Comparison of ENCODE assay signal across 28 cellular contexts in the genomic region with DNA sequence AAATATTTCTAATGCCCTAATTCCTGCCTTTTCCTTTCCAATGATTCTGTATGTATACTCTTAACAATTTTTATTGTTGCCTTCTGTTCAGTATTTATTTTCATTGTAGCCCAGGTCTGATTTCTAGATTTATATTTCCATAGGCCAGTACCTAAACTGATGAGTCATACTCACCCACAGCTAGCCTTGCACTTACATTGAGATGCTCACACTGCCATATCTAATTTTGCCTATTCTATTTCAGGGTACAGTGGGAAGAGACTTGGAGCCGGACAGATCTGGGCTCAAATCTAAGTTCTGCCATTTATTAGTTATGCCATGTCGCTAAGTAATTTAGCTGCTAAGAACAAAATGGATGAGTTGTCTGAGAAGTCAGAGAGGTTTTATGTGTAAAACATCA.
DNase-seq lines count a peak whose midpoint lies in the region; ATAC-seq and TF ChIP-seq lines count a peak whose summit lies in the region.
"Had no signal": no experiment of that assay in that cellular context is flagged by ENCODE, and none has a peak within 500 bp of the region (broad histone marks: within the 10 kb centered on the region; RNA-seq: fewer than 3 reads in every experiment).

No MANE protein-coding gene starts in this region.

- peaks cover 7% of the 10 kb centered on the region for H3K36me3 Mint-ChIP-seq in mesothelial cell of epicardium

- no peaks in the 10 kb centered on the region for H3K36me3 ChIP-seq in body of pancreas (replicated peaks in 1 of 2; ENCODE audit: insufficient read depth in 1 of 2, low read depth in 2 of 2)
- no peaks in the 10 kb centered on the region for H3K36me3 ChIP-seq in lower lobe of right lung
- H3K36me3 ChIP-seq: Peyer's patch, thyroid gland had no signal

- no peaks in the 10 kb centered on the region for H3K27me3 Mint-ChIP-seq in mesothelial cell of epicardium (ENCODE audit: low read depth)
- H3K27me3 Mint-ChIP-seq: activated naive CD8-positive, alpha-beta T cell treated with anti-CD3 and anti-CD28 coated beads, Interleukin-2, amount 10 ng/mL, durations not matched to agents 7 days and 5 days; stimulated activated memory B cell treated with anti-CD40 and anti-IgM and Interleukin-4, amounts not matched to agents 10 μg/mL and 1 μg/mL and 100 μg/mL, for 72 hours had no signal

- ATAC-seq in body of pancreas (no peak), lower lobe of right lung (no peak)
- ATAC-seq: foreskin keratinocyte; left ventricle myocardium superior; mucosa of descending colon; stimulated activated memory B cell treated with anti-CD40 and anti-IgM and Interleukin-4, amounts not matched to agents 10 μg/mL and 1 μg/mL and 100 μg/mL, for 72 hours had no signal

- no peaks in the 10 kb centered on the region for H3K27me3 ChIP-seq in dorsolateral prefrontal cortex
- no peaks in the 10 kb centered on the region for H3K27me3 ChIP-seq in body of pancreas
- H3K27me3 ChIP-seq in lower lobe of right lung (ENCODE audit: low read depth): no peaks in the 10 kb centered on the region
- H3K27me3 ChIP-seq: foreskin keratinocyte, hepatocyte, Peyer's patch, thyroid gland had no signal

- TF ChIP-seq CTCF in dorsolateral prefrontal cortex (IDR thresholded peaks at IDR 0.05 in 54 of 56, conservative IDR thresholded peaks at IDR 0.05 in 2 of 56; ENCODE audit: low read depth in 1 of 56, partially characterized antibody in 56 of 56) (no peak), mesothelial cell of epicardium (IDR thresholded peaks at IDR 0.05; ENCODE audit: unreplicated experiment) (no peak), body of pancreas (IDR thresholded peaks at IDR 0.05) (no peak), lower lobe of right lung (IDR thresholded peaks at IDR 0.05) (no peak)

- intact Hi-C loops in dorsolateral prefrontal cortex (cut with DNase I): no loop called here
- intact Hi-C loops in body of pancreas (cut with DNase I): no loop called here
- intact Hi-C loops in lower lobe of right lung (cut with DNase I): no loop called here

- H3K4me1 ChIP-seq in body of pancreas: peaks cover 10% of the 10 kb centered on the region
- H3K4me1 ChIP-seq in lower lobe of right lung: no peaks in the 10 kb centered on the region
- H3K4me1 ChIP-seq: foreskin keratinocyte, thyroid gland had no signal

- H3K9me3 ChIP-seq in body of pancreas (no peaks in the 10 kb centered on the region), lower lobe of right lung (no peaks in the 10 kb centered on the region)
- H3K9me3 ChIP-seq: mucosa of descending colon, Peyer's patch, thyroid gland had no signal

- WGBS in body of pancreas, 2 donors: 88 to 90% methylated on average over 2 of the region's 2 CpGs

- H3K4me1 Mint-ChIP-seq in mesothelial cell of epicardium: peaks cover 2% of the 10 kb centered on the region
- H3K4me1 Mint-ChIP-seq: activated naive CD8-positive, alpha-beta T cell treated with anti-CD3 and anti-CD28 coated beads, Interleukin-2, amount 10 ng/mL, durations not matched to agents 7 days and 5 days; stimulated activated memory B cell treated with anti-CD40 and anti-IgM and Interleukin-4, amounts not matched to agents 10 μg/mL and 1 μg/mL and 100 μg/mL, for 72 hours had no signal

- DNase-seq in H4 (ENCODE audit: low spot score): peak; percentile 23
- DNase-seq in SK-MEL-5 (ENCODE audit: low read depth, low spot score): peak; percentile 46
- no peak for DNase-seq in dorsolateral prefrontal cortex
- no peak for DNase-seq in substantia nigra (lab: John Stamatoyannopoulos, UW)
- DNase-seq in NCI-H1092 (lab: John Stamatoyannopoulos, UW): no peak
- no peak for DNase-seq in mesothelial cell of epicardium (ENCODE audit: low spot score in 2 of 2, unreplicated experiment in 2 of 2)
- no peak for DNase-seq in body of pancreas
- no peak for DNase-seq in lower lobe of right lung
- DNase-seq: activated CD4-positive, alpha-beta T cell treated with anti-CD3 and anti-CD28 coated beads, Interleukin-2, amount 50 U/mL, for 48 hours; activated CD4-positive, CD25-positive, alpha-beta regulatory T cell; activated CD8-positive, alpha-beta memory T cell treated with anti-CD3 and anti-CD28 coated beads, Interleukin-2, amount 50 U/mL, for 48 hours; activated effector memory CD4-positive, alpha-beta T cell treated with Interleukin-2 at 50 U/mL for 16 hours; activated naive CD8-positive, alpha-beta T cell treated with anti-CD3 and anti-CD28 coated beads, Interleukin-2, amount 10 ng/mL, durations not matched to agents 7 days and 5 days; DMS79 treated with DMSO at 0.1 percent for 48 hours; foreskin keratinocyte; immature natural killer cell; left ventricle myocardium superior; mucosa of descending colon; NCI-H1417 treated with DMSO at 0.1 percent for 48 hours; NCI-H2107; NCI-H510A treated with DMSO at 0.1 percent for 48 hours; Peyer's patch; T-helper 9 cell; thyroid gland had no signal

- TF ChIP-seq POLR2A in body of pancreas (IDR thresholded peaks at IDR 0.05): no peak

- H3K9me3 Mint-ChIP-seq in mesothelial cell of epicardium: peaks cover 7% of the 10 kb centered on the region
- H3K9me3 Mint-ChIP-seq: immature natural killer cell; stimulated activated memory B cell treated with anti-CD40 and anti-IgM and Interleukin-4, amounts not matched to agents 10 μg/mL and 1 μg/mL and 100 μg/mL, for 72 hours had no signal

- H3K4me3 ChIP-seq in dorsolateral prefrontal cortex (no peak overlapping the region), body of pancreas (no peak overlapping the region), lower lobe of right lung (no peak overlapping the region)
- H3K4me3 ChIP-seq: hepatocyte, mucosa of descending colon, Peyer's patch, smooth muscle cell, thyroid gland had no signal

- no peak overlapping the region for H3K4me3 Mint-ChIP-seq in mesothelial cell of epicardium
- H3K4me3 Mint-ChIP-seq: activated naive CD8-positive, alpha-beta T cell treated with anti-CD3 and anti-CD28 coated beads, Interleukin-2, amount 10 ng/mL, durations not matched to agents 7 days and 5 days; stimulated activated memory B cell treated with anti-CD40 and anti-IgM and Interleukin-4, amounts not matched to agents 10 μg/mL and 1 μg/mL and 100 μg/mL, for 72 hours had no signal

- H3K27ac ChIP-seq in dorsolateral prefrontal cortex: peak overlapping the region; percentile 31 to 97 (median 86)
- peak overlapping the region; percentile 66 for H3K27ac ChIP-seq in substantia nigra (ENCODE audit: low read depth, low read length, poor library complexity, severe bottlenecking)
- no peak overlapping the region for H3K27ac ChIP-seq in body of pancreas
- H3K27ac ChIP-seq in lower lobe of right lung: no peak overlapping the region
- H3K27ac ChIP-seq: epithelial cell of prostate, foreskin keratinocyte, hepatocyte, Peyer's patch, thyroid gland had no signal

- H3K27ac Mint-ChIP-seq in mesothelial cell of epicardium: no peak overlapping the region
- H3K27ac Mint-ChIP-seq: activated naive CD8-positive, alpha-beta T cell treated with anti-CD3 and anti-CD28 coated beads, Interleukin-2, amount 10 ng/mL, durations not matched to agents 7 days and 5 days; stimulated activated memory B cell treated with anti-CD40 and anti-IgM and Interleukin-4, amounts not matched to agents 10 μg/mL and 1 μg/mL and 100 μg/mL, for 72 hours had no signal

- in situ Hi-C loops in SK-MEL-5 (cut with HindIII; ENCODE audit: low pct_unique_long_range_greater_than_20kb, low sequenced_read_pairs): no loop called here

Comparison
In these comparisons a context has a peak if more than half of its experiments do, and no peak if none do; other contexts are left out.
1. DNase-seq: peak in H4 (single experiment) and SK-MEL-5 (single experiment); none in dorsolateral prefrontal cortex (0 of 10), substantia nigra (0 of 49), NCI-H1092 (single experiment), mesothelial cell of epicardium (0 of 2), body of pancreas (0 of 4) and lower lobe of right lung (single experiment).
2. H3K27ac ChIP-seq: peak in dorsolateral prefrontal cortex (59 of 59) and substantia nigra (single experiment); none in body of pancreas (0 of 4) and lower lobe of right lung (single experiment).